ENCODE assay signal across 1 cellular context in the genomic region with DNA sequence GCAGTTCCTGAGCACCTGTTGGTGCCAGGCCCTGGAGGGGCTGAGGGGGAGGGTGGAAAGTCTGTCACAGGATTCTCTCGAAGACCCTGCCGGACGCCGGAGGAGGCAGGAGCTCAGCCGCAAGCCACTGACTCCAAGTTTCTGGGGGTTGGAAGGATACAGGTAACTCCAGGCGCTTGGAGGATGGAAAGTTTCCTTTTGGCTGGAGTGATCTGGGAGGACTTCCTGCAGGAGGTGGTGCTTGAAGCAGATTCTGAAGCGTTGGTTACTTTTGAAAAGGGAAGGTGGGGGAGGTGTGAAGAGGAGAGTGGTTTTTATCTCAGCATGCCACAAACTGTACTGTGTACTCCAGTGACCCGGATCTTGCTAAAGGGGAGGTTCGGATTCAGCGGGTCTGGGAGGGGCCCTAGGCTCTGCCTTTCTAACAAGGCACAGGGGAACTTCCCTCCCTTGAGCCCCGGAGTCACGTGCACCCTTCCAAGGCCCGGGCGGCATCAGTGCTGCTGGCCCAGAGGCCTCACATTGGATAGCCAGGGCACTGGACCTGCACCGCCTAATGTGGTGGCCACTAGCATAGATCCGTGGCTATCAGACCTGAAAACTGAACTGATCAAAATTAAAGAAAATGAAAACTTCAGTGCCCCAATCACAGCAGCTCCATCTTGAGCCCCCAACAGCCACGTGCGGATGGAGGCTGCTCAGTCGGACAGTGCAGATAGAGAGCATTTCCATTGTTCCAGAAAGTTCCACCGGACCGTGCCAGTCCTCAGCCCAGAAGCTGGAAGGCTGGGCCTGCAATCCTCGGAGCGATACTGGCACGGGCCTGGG.
TF ChIP-seq lines count a peak whose summit lies in the region.

No MANE protein-coding gene starts in this region.

TF ChIP-seq in K562, 482 proteins besides CTCF, POLR2A, EP300 and RAD21 (continued from another document and continues in another):
- TF ChIP-seq, protein P1, sequence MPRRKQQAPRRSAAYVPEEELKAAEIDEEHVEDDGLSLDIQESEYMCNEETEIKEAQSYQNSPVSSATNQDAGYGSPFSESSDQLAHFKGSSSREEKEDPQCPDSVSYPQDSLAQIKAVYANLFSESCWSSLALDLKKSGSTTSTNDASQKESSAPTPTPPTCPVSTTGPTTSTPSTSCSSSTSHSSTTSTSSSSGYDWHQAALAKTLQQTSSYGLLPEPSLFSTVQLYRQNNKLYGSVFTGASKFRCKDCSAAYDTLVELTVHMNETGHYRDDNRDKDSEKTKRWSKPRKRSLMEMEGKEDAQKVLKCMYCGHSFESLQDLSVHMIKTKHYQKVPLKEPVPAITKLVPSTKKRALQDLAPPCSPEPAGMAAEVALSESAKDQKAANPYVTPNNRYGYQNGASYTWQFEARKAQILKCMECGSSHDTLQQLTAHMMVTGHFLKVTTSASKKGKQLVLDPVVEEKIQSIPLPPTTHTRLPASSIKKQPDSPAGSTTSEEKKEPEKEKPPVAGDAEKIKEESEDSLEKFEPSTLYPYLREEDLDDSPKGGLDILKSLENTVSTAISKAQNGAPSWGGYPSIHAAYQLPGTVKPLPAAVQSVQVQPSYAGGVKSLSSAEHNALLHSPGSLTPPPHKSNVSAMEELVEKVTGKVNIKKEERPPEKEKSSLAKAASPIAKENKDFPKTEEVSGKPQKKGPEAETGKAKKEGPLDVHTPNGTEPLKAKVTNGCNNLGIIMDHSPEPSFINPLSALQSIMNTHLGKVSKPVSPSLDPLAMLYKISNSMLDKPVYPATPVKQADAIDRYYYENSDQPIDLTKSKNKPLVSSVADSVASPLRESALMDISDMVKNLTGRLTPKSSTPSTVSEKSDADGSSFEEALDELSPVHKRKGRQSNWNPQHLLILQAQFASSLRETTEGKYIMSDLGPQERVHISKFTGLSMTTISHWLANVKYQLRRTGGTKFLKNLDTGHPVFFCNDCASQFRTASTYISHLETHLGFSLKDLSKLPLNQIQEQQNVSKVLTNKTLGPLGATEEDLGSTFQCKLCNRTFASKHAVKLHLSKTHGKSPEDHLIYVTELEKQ (CRISPR knock-in tag; IDR thresholded peaks at IDR 0.05): no peak
- TF ChIP-seq NR3C1 (CRISPR knock-in tag; IDR thresholded peaks at IDR 0.05): no peak
- no peak for TF ChIP-seq CBX8 (IDR thresholded peaks at IDR 0.05; ENCODE audit: borderline replicate concordance, extremely low read depth, low read depth, low read length, poor library complexity, severe bottlenecking)
- TF ChIP-seq SMARCB1 (IDR thresholded peaks at IDR 0.05; ENCODE audit: insufficient read length, low read depth): peak; percentile 75
- no peak for TF ChIP-seq IRF2 (CRISPR knock-in tag; IDR thresholded peaks at IDR 0.05)
- no peak for TF ChIP-seq NCOA4 (IDR thresholded peaks at IDR 0.05; ENCODE audit: partially characterized antibody)
- TF ChIP-seq MAZ (CRISPR knock-in tag; conservative IDR thresholded peaks at IDR 0.05 in 1 of 2, IDR thresholded peaks at IDR 0.05 in 1 of 2): peak; percentile 41 to 81; a peak in 2 of 4 replicates
- peak; percentile 72 for TF ChIP-seq ELF1 (tag; IDR thresholded peaks at IDR 0.05)
- TF ChIP-seq, protein P2, sequence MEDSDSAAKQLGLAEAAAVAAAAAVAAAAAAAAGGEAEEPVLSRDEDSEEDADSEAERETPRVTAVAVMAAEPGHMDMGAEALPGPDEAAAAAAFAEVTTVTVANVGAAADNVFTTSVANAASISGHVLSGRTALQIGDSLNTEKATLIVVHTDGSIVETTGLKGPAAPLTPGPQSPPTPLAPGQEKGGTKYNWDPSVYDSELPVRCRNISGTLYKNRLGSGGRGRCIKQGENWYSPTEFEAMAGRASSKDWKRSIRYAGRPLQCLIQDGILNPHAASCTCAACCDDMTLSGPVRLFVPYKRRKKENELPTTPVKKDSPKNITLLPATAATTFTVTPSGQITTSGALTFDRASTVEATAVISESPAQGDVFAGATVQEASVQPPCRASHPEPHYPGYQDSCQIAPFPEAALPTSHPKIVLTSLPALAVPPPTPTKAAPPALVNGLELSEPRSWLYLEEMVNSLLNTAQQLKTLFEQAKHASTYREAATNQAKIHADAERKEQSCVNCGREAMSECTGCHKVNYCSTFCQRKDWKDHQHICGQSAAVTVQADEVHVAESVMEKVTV (CRISPR knock-in tag; IDR thresholded peaks at IDR 0.05): no peak
- no peak for TF ChIP-seq TOE1 (IDR thresholded peaks at IDR 0.05; ENCODE audit: borderline replicate concordance)
- TF ChIP-seq TOE1 (CRISPR knock-in tag; IDR thresholded peaks at IDR 0.05; ENCODE audit: borderline replicate concordance, low read depth): no peak
- TF ChIP-seq NR1H2 (CRISPR knock-in tag; IDR thresholded peaks at IDR 0.05): no peak; the same call in 1 of the 2 replicates
- no peak for TF ChIP-seq ZNF75A (CRISPR knock-in tag; IDR thresholded peaks at IDR 0.05)
- TF ChIP-seq ZNF717 (CRISPR knock-in tag; IDR thresholded peaks at IDR 0.05): no peak
- no peak for TF ChIP-seq PYGO2 (tag; IDR thresholded peaks at IDR 0.05)
- TF ChIP-seq PTBP1 (IDR thresholded peaks at IDR 0.05; ENCODE audit: low read depth, low read length): peak; percentile 95
- TF ChIP-seq ZNF696 (CRISPR knock-in tag; conservative IDR thresholded peaks at IDR 0.05): no peak
- TF ChIP-seq, protein P3, sequence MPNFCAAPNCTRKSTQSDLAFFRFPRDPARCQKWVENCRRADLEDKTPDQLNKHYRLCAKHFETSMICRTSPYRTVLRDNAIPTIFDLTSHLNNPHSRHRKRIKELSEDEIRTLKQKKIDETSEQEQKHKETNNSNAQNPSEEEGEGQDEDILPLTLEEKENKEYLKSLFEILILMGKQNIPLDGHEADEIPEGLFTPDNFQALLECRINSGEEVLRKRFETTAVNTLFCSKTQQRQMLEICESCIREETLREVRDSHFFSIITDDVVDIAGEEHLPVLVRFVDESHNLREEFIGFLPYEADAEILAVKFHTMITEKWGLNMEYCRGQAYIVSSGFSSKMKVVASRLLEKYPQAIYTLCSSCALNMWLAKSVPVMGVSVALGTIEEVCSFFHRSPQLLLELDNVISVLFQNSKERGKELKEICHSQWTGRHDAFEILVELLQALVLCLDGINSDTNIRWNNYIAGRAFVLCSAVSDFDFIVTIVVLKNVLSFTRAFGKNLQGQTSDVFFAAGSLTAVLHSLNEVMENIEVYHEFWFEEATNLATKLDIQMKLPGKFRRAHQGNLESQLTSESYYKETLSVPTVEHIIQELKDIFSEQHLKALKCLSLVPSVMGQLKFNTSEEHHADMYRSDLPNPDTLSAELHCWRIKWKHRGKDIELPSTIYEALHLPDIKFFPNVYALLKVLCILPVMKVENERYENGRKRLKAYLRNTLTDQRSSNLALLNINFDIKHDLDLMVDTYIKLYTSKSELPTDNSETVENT (CRISPR knock-in tag; IDR thresholded peaks at IDR 0.05): 0 out of 2 replicates have a peak, but pooled peaks have one; percentile 44
- TF ChIP-seq MCM2 (IDR thresholded peaks at IDR 0.05; ENCODE audit: low read depth): no peak
- peak; percentile 98 for TF ChIP-seq BCOR (IDR thresholded peaks at IDR 0.05)
- TF ChIP-seq, protein P4, sequence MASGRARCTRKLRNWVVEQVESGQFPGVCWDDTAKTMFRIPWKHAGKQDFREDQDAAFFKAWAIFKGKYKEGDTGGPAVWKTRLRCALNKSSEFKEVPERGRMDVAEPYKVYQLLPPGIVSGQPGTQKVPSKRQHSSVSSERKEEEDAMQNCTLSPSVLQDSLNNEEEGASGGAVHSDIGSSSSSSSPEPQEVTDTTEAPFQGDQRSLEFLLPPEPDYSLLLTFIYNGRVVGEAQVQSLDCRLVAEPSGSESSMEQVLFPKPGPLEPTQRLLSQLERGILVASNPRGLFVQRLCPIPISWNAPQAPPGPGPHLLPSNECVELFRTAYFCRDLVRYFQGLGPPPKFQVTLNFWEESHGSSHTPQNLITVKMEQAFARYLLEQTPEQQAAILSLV (tag; IDR thresholded peaks at IDR 0.05): no peak
- TF ChIP-seq, protein P5, sequence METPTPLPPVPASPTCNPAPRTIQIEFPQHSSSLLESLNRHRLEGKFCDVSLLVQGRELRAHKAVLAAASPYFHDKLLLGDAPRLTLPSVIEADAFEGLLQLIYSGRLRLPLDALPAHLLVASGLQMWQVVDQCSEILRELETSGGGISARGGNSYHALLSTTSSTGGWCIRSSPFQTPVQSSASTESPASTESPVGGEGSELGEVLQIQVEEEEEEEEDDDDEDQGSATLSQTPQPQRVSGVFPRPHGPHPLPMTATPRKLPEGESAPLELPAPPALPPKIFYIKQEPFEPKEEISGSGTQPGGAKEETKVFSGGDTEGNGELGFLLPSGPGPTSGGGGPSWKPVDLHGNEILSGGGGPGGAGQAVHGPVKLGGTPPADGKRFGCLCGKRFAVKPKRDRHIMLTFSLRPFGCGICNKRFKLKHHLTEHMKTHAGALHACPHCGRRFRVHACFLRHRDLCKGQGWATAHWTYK (CRISPR knock-in tag; IDR thresholded peaks at IDR 0.05): no peak
- TF ChIP-seq IFI16 (CRISPR knock-in tag; IDR thresholded peaks at IDR 0.05): no peak
- no peak; the same call in 1 of the 2 replicates for TF ChIP-seq KLF6 (CRISPR knock-in tag; IDR thresholded peaks at IDR 0.05; ENCODE audit: borderline replicate concordance)
- no peak for TF ChIP-seq ZBTB17 (CRISPR knock-in tag; IDR thresholded peaks at IDR 0.05)
- peak; percentile 70 for TF ChIP-seq POLR2G (IDR thresholded peaks at IDR 0.05; ENCODE audit: low read depth, low read length)
- TF ChIP-seq RNF2 (IDR thresholded peaks at IDR 0.05): no peak
- TF ChIP-seq CC2D1A (IDR thresholded peaks at IDR 0.05): peak; percentile 83
- TF ChIP-seq RFX1 (IDR thresholded peaks at IDR 0.05): no peak
- TF ChIP-seq, protein P6, sequence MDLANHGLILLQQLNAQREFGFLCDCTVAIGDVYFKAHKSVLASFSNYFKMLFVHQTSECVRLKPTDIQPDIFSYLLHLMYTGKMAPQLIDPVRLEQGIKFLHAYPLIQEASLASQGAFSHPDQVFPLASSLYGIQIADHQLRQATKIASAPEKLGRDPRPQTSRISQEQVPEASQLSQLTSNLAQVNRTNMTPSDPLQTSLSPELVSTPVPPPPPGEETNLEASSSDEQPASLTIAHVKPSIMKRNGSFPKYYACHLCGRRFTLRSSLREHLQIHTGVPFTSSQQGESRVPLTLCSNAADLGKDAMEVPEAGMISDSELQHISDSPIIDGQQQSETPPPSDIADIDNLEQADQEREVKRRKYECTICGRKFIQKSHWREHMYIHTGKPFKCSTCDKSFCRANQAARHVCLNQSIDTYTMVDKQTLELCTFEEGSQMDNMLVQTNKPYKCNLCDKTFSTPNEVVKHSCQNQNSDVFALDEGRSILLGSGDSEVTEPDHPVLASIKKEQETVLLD (IDR thresholded peaks at IDR 0.05): peak; percentile 48; the same call in 1 of the 2 replicates
- no peak for TF ChIP-seq ZNF140 (CRISPR knock-in tag; IDR thresholded peaks at IDR 0.05)
- TF ChIP-seq LEF1 (IDR thresholded peaks at IDR 0.05): peak; percentile 95
- peak; percentile 98 for TF ChIP-seq FOXM1 (IDR thresholded peaks at IDR 0.05; ENCODE audit: low read depth)
- peak; percentile 53; the same call in 1 of the 2 replicates for TF ChIP-seq FOXM1 (CRISPR knock-in tag; IDR thresholded peaks at IDR 0.05; ENCODE audit: low read depth)
- TF ChIP-seq HSF4 (CRISPR knock-in tag; IDR thresholded peaks at IDR 0.05; ENCODE audit: borderline replicate concordance): no peak
- no peak for TF ChIP-seq DNMT1 (IDR thresholded peaks at IDR 0.05)
- no peak for TF ChIP-seq NR4A1 (CRISPR knock-in tag; IDR thresholded peaks at IDR 0.05)
- TF ChIP-seq NR4A1 (tag; IDR thresholded peaks at IDR 0.05): no peak
- TF ChIP-seq CREM (IDR thresholded peaks at IDR 0.05; ENCODE audit: low read depth): no peak
- TF ChIP-seq ZNF584 (CRISPR knock-in tag; IDR thresholded peaks at IDR 0.05; ENCODE audit: low read depth): peak; percentile 66; the same call in 1 of the 2 replicates
- 0 out of 2 replicates have a peak, but pooled peaks have one; percentile 65 for TF ChIP-seq ERF (CRISPR knock-in tag; IDR thresholded peaks at IDR 0.05)
- TF ChIP-seq CBFB (CRISPR knock-in tag; IDR thresholded peaks at IDR 0.05): no peak
- TF ChIP-seq NONO (IDR thresholded peaks at IDR 0.05; ENCODE audit: low read depth in 2 of 2, low read length in 1 of 2): no peak
- TF ChIP-seq, protein P7, sequence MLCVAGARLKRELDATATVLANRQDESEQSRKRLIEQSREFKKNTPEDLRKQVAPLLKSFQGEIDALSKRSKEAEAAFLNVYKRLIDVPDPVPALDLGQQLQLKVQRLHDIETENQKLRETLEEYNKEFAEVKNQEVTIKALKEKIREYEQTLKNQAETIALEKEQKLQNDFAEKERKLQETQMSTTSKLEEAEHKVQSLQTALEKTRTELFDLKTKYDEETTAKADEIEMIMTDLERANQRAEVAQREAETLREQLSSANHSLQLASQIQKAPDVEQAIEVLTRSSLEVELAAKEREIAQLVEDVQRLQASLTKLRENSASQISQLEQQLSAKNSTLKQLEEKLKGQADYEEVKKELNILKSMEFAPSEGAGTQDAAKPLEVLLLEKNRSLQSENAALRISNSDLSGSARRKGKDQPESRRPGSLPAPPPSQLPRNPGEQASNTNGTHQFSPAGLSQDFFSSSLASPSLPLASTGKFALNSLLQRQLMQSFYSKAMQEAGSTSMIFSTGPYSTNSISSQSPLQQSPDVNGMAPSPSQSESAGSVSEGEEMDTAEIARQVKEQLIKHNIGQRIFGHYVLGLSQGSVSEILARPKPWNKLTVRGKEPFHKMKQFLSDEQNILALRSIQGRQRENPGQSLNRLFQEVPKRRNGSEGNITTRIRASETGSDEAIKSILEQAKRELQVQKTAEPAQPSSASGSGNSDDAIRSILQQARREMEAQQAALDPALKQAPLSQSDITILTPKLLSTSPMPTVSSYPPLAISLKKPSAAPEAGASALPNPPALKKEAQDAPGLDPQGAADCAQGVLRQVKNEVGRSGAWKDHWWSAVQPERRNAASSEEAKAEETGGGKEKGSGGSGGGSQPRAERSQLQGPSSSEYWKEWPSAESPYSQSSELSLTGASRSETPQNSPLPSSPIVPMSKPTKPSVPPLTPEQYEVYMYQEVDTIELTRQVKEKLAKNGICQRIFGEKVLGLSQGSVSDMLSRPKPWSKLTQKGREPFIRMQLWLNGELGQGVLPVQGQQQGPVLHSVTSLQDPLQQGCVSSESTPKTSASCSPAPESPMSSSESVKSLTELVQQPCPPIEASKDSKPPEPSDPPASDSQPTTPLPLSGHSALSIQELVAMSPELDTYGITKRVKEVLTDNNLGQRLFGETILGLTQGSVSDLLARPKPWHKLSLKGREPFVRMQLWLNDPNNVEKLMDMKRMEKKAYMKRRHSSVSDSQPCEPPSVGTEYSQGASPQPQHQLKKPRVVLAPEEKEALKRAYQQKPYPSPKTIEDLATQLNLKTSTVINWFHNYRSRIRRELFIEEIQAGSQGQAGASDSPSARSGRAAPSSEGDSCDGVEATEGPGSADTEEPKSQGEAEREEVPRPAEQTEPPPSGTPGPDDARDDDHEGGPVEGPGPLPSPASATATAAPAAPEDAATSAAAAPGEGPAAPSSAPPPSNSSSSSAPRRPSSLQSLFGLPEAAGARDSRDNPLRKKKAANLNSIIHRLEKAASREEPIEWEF (CRISPR knock-in tag; IDR thresholded peaks at IDR 0.05): 0 out of 2 replicates have a peak, but pooled peaks have one; percentile 5
- no peak for TF ChIP-seq XRCC4 (IDR thresholded peaks at IDR 0.05; ENCODE audit: extremely low read depth, insufficient read depth, insufficient read length)
- TF ChIP-seq, protein P8, sequence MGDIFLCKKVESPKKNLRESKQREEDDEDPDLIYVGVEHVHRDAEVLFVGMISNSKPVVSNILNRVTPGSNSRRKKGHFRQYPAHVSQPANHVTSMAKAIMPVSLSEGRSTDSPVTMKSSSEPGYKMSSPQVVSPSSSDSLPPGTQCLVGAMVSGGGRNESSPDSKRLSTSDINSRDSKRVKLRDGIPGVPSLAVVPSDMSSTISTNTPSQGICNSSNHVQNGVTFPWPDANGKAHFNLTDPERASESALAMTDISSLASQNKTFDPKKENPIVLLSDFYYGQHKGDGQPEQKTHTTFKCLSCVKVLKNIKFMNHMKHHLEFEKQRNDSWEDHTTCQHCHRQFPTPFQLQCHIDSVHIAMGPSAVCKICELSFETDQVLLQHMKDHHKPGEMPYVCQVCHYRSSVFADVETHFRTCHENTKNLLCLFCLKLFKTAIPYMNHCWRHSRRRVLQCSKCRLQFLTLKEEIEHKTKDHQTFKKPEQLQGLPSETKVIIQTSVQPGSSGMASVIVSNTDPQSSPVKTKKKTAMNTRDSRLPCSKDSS (IDR thresholded peaks at IDR 0.05; ENCODE audit: low read depth, partially characterized antibody): no peak
